ENCODE assay signal across 11 cellular contexts in the genomic region with DNA sequence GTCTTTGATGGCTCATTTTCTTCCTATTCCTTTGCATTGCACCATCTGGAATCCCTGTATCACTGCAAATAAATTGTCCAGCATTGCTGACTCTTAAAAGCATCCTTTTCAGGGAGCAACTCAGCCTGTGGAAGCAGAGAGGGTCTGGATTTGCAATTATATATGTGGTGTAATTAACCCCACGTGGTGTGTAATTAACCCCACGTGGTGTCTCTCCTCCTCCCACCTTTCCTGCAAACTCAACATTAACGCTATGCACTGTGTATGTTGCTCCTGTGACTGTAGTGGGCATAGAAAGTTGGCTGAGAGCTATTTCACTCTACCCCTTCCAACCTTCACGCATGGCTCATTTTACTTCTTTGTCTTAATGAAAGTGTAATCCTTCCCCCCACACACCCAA.
"Had no signal": no experiment of that assay in that cellular context is flagged by ENCODE, and none has a peak within 500 bp of the region (broad histone marks: within the 10 kb centered on the region; RNA-seq: fewer than 3 reads in every experiment).

No MANE protein-coding gene starts in this region.

- H3K4me2 ChIP-seq: GM23338 had no signal

- H3K4me1 ChIP-seq: HAP-1 had no signal

- H3K36me3 ChIP-seq: HAP-1 had no signal

- H2AFZ ChIP-seq: GM23248, GM23338 had no signal

- H3K9me3 ChIP-seq: HAP-1 had no signal

- H3K9ac ChIP-seq: GM23248 had no signal

- DNase-seq: GM23248, GOT3, H7, H9, HCEC 1CT, HFFc6 had no signal

- H3K27ac ChIP-seq: GM23248 had no signal

- ATAC-seq: GM23338, HCT116 had no signal

- H3K4me3 ChIP-seq: GM23248, GM23338, HAP-1 had no signal

- FAIRE-seq: H1, H54 had no signal
